In the genomic region with DNA sequence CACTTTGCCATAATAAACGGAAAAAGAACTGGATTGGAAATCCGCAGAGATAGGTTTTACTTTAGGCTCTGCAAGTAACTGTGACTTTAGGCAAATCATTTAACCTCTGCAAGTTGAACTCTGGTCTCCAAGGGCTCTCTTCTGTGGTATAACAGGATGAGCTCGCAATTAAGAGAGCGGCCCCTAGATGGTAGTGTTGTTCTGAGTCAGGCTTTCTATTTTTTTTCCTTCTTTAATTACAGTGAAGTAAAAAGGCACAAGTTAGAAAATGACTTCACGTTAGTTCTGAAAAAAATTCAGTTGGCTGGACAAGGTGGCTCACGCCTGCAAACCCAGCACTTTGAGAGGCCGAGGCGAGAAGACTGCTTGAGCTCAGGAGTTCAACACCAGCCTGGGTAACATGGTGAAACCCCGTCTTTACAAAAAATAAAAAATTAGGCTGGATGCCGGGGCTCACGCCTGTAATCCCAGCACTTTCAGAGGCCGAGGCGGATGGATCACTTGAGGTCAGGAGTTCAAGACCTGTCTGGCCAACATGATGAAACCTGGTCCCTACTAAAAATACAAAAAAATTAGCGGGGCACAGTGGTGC, we compare ENCODE assay signal across 9 cellular contexts. TPM values are rescaled to one million over a fixed set of nuclear protein-coding genes. Genes with fewer than 3 reads are reported as not detected.
DNase-seq lines count a peak whose midpoint lies in the region; ATAC-seq and TF ChIP-seq lines count a peak whose summit lies in the region.
"Had no signal": no experiment of that assay in that cellular context is flagged by ENCODE, and none has a peak within 500 bp of the region (broad histone marks: within the 10 kb centered on the region; RNA-seq: fewer than 3 reads in every experiment).

No MANE protein-coding gene starts in this region.

- H3K4me2 ChIP-seq in DOHH2 (ENCODE audit: low read length) (no peak overlapping the region), neural progenitor cell (no peak overlapping the region)

- H3K79me2 ChIP-seq in DOHH2 (ENCODE audit: control insufficient read depth, low read length) (no peaks in the 10 kb centered on the region), neural progenitor cell (ENCODE audit: low read depth) (no peaks in the 10 kb centered on the region)

- H3K4me1 ChIP-seq in DOHH2 (ENCODE audit: control insufficient read depth, low read length) (peaks cover 8% of the 10 kb centered on the region), neural progenitor cell (no peaks in the 10 kb centered on the region)

- ATAC-seq in GM19467 (IDR thresholded peaks at IDR 0.05; ENCODE audit: unreplicated experiment) (peak; percentile 92), HG03460 (IDR thresholded peaks at IDR 0.05; ENCODE audit: unreplicated experiment) (peak; percentile 92)

- H3K27me3 ChIP-seq in DOHH2 (ENCODE audit: control insufficient read depth, low read length) (no peaks in the 10 kb centered on the region), neural progenitor cell (no peaks in the 10 kb centered on the region)

- no peak overlapping the region for H3K27ac Mint-ChIP-seq in neural progenitor cell
- H3K27ac Mint-ChIP-seq: dendritic cell treated with granulocyte-macrophage colony-stimulating factor and Interleukin-4, amounts not matched to agents 40 ng/mL and 50 ng/mL, for 4 days had no signal

- TF ChIP-seq CTCF in DOHH2 (IDR thresholded peaks at IDR 0.05; ENCODE audit: low read depth, low read length, poor library complexity, severe bottlenecking) (peak; percentile 75), fibroblast of the aortic adventitia (IDR thresholded peaks at IDR 0.05; ENCODE audit: insufficient read depth, low read length) (peak; percentile 80), neural progenitor cell (IDR thresholded peaks at IDR 0.05) (peak; percentile 90)

- H3F3A ChIP-seq in DOHH2 (ENCODE audit: control insufficient read depth, insufficient read depth): peaks cover 14% of the 10 kb centered on the region
- H3F3A ChIP-seq in neural progenitor cell (ENCODE audit: low read depth): peaks cover 13% of the 10 kb centered on the region

- peaks cover 18% of the 10 kb centered on the region for H3K36me3 Mint-ChIP-seq in neural progenitor cell

- no peaks in the 10 kb centered on the region for H3K27me3 Mint-ChIP-seq in neural progenitor cell (ENCODE audit: insufficient read depth, low read depth)
- H3K27me3 Mint-ChIP-seq: dendritic cell treated with granulocyte-macrophage colony-stimulating factor and Interleukin-4, amounts not matched to agents 40 ng/mL and 50 ng/mL, for 4 days had no signal

- H3K4me1 Mint-ChIP-seq in neural progenitor cell: no peaks in the 10 kb centered on the region

- H3K9me3 Mint-ChIP-seq in neural progenitor cell: no peaks in the 10 kb centered on the region
- H3K9me3 Mint-ChIP-seq: dendritic cell treated with granulocyte-macrophage colony-stimulating factor and Interleukin-4, amounts not matched to agents 40 ng/mL and 50 ng/mL, for 4 days had no signal

- no peak overlapping the region for H2AFZ ChIP-seq in neural progenitor cell (replicated peaks)

- no peaks in the 10 kb centered on the region for H3K9me3 ChIP-seq in DOHH2 (ENCODE audit: control insufficient read depth, insufficient read depth, low read length)
- no peaks in the 10 kb centered on the region for H3K9me3 ChIP-seq in neural progenitor cell (ENCODE audit: low read depth)

- no peak overlapping the region for H3K9ac ChIP-seq in neural progenitor cell

- H3K4me3 ChIP-seq in DOHH2 (ENCODE audit: low read length): no peak overlapping the region
- H3K4me3 ChIP-seq in fibroblast of the aortic adventitia (ENCODE audit: low read depth, low read length): no peak overlapping the region
- no peak overlapping the region for H3K4me3 ChIP-seq in neural progenitor cell

- no peaks in the 10 kb centered on the region for H3K9me2 ChIP-seq in DOHH2 (replicated peaks; ENCODE audit: control insufficient read depth, low read length)

- no peak overlapping the region; the same call in 1 of the 2 replicates for H3K27ac ChIP-seq in DOHH2 (ENCODE audit: low read depth, low read length)
- H3K27ac ChIP-seq in neural progenitor cell: no peak overlapping the region

- H4K20me1 ChIP-seq in DOHH2 (ENCODE audit: control insufficient read depth, insufficient read depth, low read depth, low read length): no peaks in the 10 kb centered on the region
- no peaks in the 10 kb centered on the region for H4K20me1 ChIP-seq in neural progenitor cell (ENCODE audit: low read depth)

- H3K36me3 ChIP-seq in DOHH2 (ENCODE audit: control insufficient read depth, low read length) (peaks cover 9% of the 10 kb centered on the region; the same call in 1 of the 2 replicates), neural progenitor cell (no peaks in the 10 kb centered on the region)

- DNase-seq in NCI-H526 treated with DMSO at 0.1 percent for 48 hours (lab: John Stamatoyannopoulos, UW) (peak; percentile 80), fibroblast of the aortic adventitia (ENCODE audit: low read depth) (peak; percentile 77), neural progenitor cell (ENCODE audit: low spot score) (peak; percentile 71)
- DNase-seq in activated T-cell treated with anti-CD3 and anti-CD28 coated beads, Interleukin-2, amount 50 U/mL, for 1 hour: peak; percentile 32
- no peak for DNase-seq in NK-92 treated with Interleukin-12 subunit alpha and Interleukin-12 subunit beta, amount 100 ng/mL, for 24 hours (lab: John Stamatoyannopoulos, UW)

- no peak overlapping the region for H3K4me3 Mint-ChIP-seq in neural progenitor cell
- H3K4me3 Mint-ChIP-seq: dendritic cell treated with granulocyte-macrophage colony-stimulating factor and Interleukin-4, amounts not matched to agents 40 ng/mL and 50 ng/mL, for 4 days had no signal

RNA-seq across cellular contexts. Expression of gene RPS3A, which starts 18.0 kb away (rescaled TPM):
- 4,133 and 5,107 TPM in 2 replicates for total RNA-seq in fibroblast of the aortic adventitia (ENCODE audit: low replicate concordance)
- total RNA-seq in neural progenitor cell (ENCODE audit: low replicate concordance): 6,330 and 9,356 TPM in 2 replicates
